In the genomic region with DNA sequence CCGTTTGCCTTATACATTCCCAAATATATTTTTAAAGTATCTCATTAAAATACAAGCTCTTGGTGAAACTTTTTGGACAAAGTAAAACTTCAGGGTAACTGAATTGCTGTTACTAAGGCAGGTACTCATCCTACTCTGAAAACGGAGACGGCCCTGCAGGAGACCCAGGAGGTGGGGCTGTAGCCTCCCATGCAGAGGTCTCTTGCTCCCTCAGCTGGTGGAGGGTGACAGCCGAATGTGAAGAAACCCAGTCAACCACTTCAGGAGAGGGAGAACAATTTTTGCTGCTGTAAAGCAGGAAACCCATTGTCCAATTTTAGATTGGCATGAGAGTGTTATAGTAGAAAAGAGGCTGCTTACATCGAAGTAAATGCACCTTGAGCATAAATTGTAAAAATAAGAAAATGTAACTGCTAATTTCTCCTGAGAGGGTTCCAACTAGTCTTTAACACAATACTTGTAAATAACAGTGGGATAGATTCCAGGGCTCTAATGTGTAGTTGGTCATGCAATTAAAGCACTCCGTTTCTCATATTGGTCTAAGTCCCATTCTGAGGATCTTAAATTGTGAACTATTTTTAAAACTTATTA, we compare ENCODE assay signal across 8 cellular contexts. TPM values are rescaled to one million over a fixed set of nuclear protein-coding genes. Genes with fewer than 3 reads are reported as not detected.
DNase-seq lines count a peak whose midpoint lies in the region; ATAC-seq and TF ChIP-seq lines count a peak whose summit lies in the region.
"Not testable (repeated sequence)": the region's sequence is repeated elsewhere in the genome, so short reads cannot be mapped to it uniquely, and the experiment has no call there.

No MANE protein-coding gene starts in this region.

- not testable (repeated sequence) for H3K27ac ChIP-seq in MM.1S (ENCODE audit: low read length); RWPE1; esophagus squamous epithelium

- peaks cover 50% of the 10 kb centered on the region for H3K27me3 Mint-ChIP-seq in activated T-cell treated with anti-CD3 and anti-CD28 coated beads, Interleukin-2, amount 50 U/mL, for 24 hours
- peaks cover 21 to 31% of the 10 kb centered on the region in 2 donors for H3K27me3 Mint-ChIP-seq in natural killer cell treated with Interleukin-12 subunit alpha and Interleukin-12 subunit beta and Interleukin-15 and Interleukin-18, amount 100 ng/mL, for 72 hours

- not testable (repeated sequence) for DNase-seq in GM06990 (ENCODE audit: extremely low read depth, insufficient read length); RWPE1 (ENCODE audit: low spot score); esophagus squamous epithelium (lab: John Stamatoyannopoulos, UW); natural killer cell treated with Interleukin-12 subunit alpha and Interleukin-12 subunit beta and Interleukin-15 and Interleukin-18, amount 100 ng/mL, for 72 hours (ENCODE audit: low spot score)
- DNase-seq in HCEC 1CT (peak; percentile 14), MM.1S (peak; percentile 47), superior temporal gyrus (ENCODE audit: extremely low spot score) (peak; percentile 48)
- DNase-seq in activated T-cell treated with anti-CD3 and anti-CD28 coated beads, Interleukin-2, amount 50 U/mL, for 24 hours, result peak; percentile 58

- not testable (repeated sequence) for H3F3A ChIP-seq in MM.1S (ENCODE audit: insufficient read depth, low read length)

- H3K4me3 Mint-ChIP-seq in activated T-cell treated with anti-CD3 and anti-CD28 coated beads, Interleukin-2, amount 50 U/mL, for 24 hours; natural killer cell treated with Interleukin-12 subunit alpha and Interleukin-12 subunit beta and Interleukin-15 and Interleukin-18, amount 100 ng/mL, for 72 hours: not testable (repeated sequence)

- peaks cover 12% of the 10 kb centered on the region for H3K4me1 Mint-ChIP-seq in activated T-cell treated with anti-CD3 and anti-CD28 coated beads, Interleukin-2, amount 50 U/mL, for 24 hours (ENCODE audit: low read depth)
- H3K4me1 Mint-ChIP-seq in natural killer cell treated with Interleukin-12 subunit alpha and Interleukin-12 subunit beta and Interleukin-15 and Interleukin-18, amount 100 ng/mL, for 72 hours (ENCODE audit: low read depth in 2 of 2), result not testable (repeated sequence)

- not testable (repeated sequence) for H3K36me3 ChIP-seq in GM06990 (ENCODE audit: control insufficient read depth, insufficient read depth, low read length); MM.1S (replicated peaks; ENCODE audit: insufficient read depth, low read length); esophagus squamous epithelium

- not testable (repeated sequence) for H4K20me1 ChIP-seq in MM.1S (ENCODE audit: insufficient read depth, low read length)

- H3K36me3 Mint-ChIP-seq in activated T-cell treated with anti-CD3 and anti-CD28 coated beads, Interleukin-2, amount 50 U/mL, for 24 hours (ENCODE audit: low read depth); natural killer cell treated with Interleukin-12 subunit alpha and Interleukin-12 subunit beta and Interleukin-15 and Interleukin-18, amount 100 ng/mL, for 72 hours: not testable (repeated sequence)

- CTCF ChIA-PET in RWPE1 (lab: Yijun Ruan, JAX), result not testable (repeated sequence)

- POLR2A ChIA-PET in RWPE1 (lab: Yijun Ruan, JAX; ENCODE audit: low non-redundant PET), result not testable (repeated sequence)

- not testable (repeated sequence) for H3K9me3 Mint-ChIP-seq in activated T-cell treated with anti-CD3 and anti-CD28 coated beads, Interleukin-2, amount 50 U/mL, for 24 hours; natural killer cell treated with Interleukin-12 subunit alpha and Interleukin-12 subunit beta and Interleukin-15 and Interleukin-18, amount 100 ng/mL, for 72 hours

- not testable (repeated sequence) for H3K79me2 ChIP-seq in MM.1S (ENCODE audit: low read length)

- intact Hi-C loops in esophagus squamous epithelium (cut with DNase I), result not testable (repeated sequence)

- not testable (repeated sequence) for H3K9me2 ChIP-seq in MM.1S (replicated peaks; ENCODE audit: insufficient read depth, low read length)

- H3K4me2 ChIP-seq in MM.1S (ENCODE audit: low read depth, low read length), result not testable (repeated sequence)

- not testable (repeated sequence) for H3K27ac Mint-ChIP-seq in activated T-cell treated with anti-CD3 and anti-CD28 coated beads, Interleukin-2, amount 50 U/mL, for 24 hours; natural killer cell treated with Interleukin-12 subunit alpha and Interleukin-12 subunit beta and Interleukin-15 and Interleukin-18, amount 100 ng/mL, for 72 hours

- peak; percentile 74 to 75 for ATAC-seq in natural killer cell treated with Interleukin-12 subunit alpha and Interleukin-12 subunit beta and Interleukin-15 and Interleukin-18, amount 100 ng/mL, for 72 hours

- H3K4me3 ChIP-seq in GM06990 (replicated peaks; ENCODE audit: low read depth, low read length); MM.1S (ENCODE audit: low read length); esophagus squamous epithelium: not testable (repeated sequence)

- not testable (repeated sequence) for H3K9ac ChIP-seq in MM.1S (ENCODE audit: low read length)

- not testable (repeated sequence) for H3K4me1 ChIP-seq in MM.1S (ENCODE audit: low read length); esophagus squamous epithelium

- not testable (repeated sequence) for H3K27me3 ChIP-seq in GM06990 (replicated peaks; ENCODE audit: control insufficient read depth, insufficient read depth, low read length); MM.1S (replicated peaks; ENCODE audit: insufficient read depth, low read length)
- peaks cover 0 to 83% (median 0%) of the 10 kb centered on the region in 4 donors for H3K27me3 ChIP-seq in esophagus squamous epithelium

- 0 to 3% methylated on average over 4 to 5 of the region's 6 CpGs for WGBS in esophagus squamous epithelium, 2 donors

- H3K9me3 ChIP-seq in MM.1S (replicated peaks; ENCODE audit: insufficient read depth, low read length); esophagus squamous epithelium: not testable (repeated sequence)

- not testable (repeated sequence) for TF ChIP-seq POLR2A in esophagus squamous epithelium (IDR thresholded peaks at IDR 0.05)

- H2AFZ ChIP-seq in MM.1S (ENCODE audit: low read length), result not testable (repeated sequence)

- peak; percentile 35 for TF ChIP-seq CTCF in GM06990 (IDR thresholded peaks at IDR 0.05; ENCODE audit: insufficient read depth, low read length, poor library complexity, severe bottlenecking)
- peak; percentile 32 for TF ChIP-seq CTCF in MM.1S (IDR thresholded peaks at IDR 0.05; ENCODE audit: low read length)
- TF ChIP-seq CTCF in RWPE1 (conservative IDR thresholded peaks at IDR 0.05; ENCODE audit: low read depth), result peak; percentile 59
- TF ChIP-seq CTCF in esophagus squamous epithelium (IDR thresholded peaks at IDR 0.05), result peak in 5 of 6 experiments; percentile 16 to 63 (median 41)

RNA-seq across cellular contexts. Expression of gene BDP1, which starts 8.1 kb away (rescaled TPM):
- 10 to 100 TPM; 15.2 to 36.0 (median 20.6) TPM for total RNA-seq in esophagus squamous epithelium
- 10 to 100 TPM; 32.1 to 52.4 TPM for total RNA-seq in natural killer cell treated with Interleukin-12 subunit alpha and Interleukin-12 subunit beta and Interleukin-15 and Interleukin-18, amount 100 ng/mL, for 72 hours
